Comparison of ENCODE assay signal across 6 cellular contexts in genomic region chr16:2205967-2206313, GRCh38. TPM values are rescaled to one million over a fixed set of nuclear protein-coding genes. Genes with fewer than 3 reads are reported as not detected.
DNase-seq lines count a peak whose midpoint lies in the region; ATAC-seq lines count a peak whose summit lies in the region.

No MANE protein-coding gene starts in this region.

- DNase-seq in activated T-cell treated with anti-CD3 and anti-CD28 coated beads, Interleukin-2, amount 50 U/mL, for 72 hours, result no peak
- no peak for DNase-seq in activated T-cell treated with anti-CD3 and anti-CD28 coated beads, Interleukin-2, amount 50 U/mL, for 1 hour
- DNase-seq in activated naive CD8-positive, alpha-beta T cell treated with anti-CD3 and anti-CD28 coated beads for 36 hours, result no peak
- DNase-seq in H4 (ENCODE audit: low spot score), result no peak
- no peak for DNase-seq in GDM1 (lab: John Stamatoyannopoulos, UW)

- no peaks in the 10 kb centered on the region for H3K9me3 Mint-ChIP-seq in activated T-cell treated with anti-CD3 and anti-CD28 coated beads, Interleukin-2, amount 50 U/mL, for 72 hours
- no peaks in the 10 kb centered on the region for H3K9me3 Mint-ChIP-seq in activated naive CD8-positive, alpha-beta T cell treated with anti-CD3 and anti-CD28 coated beads for 36 hours

- H3K27ac ChIP-seq in mucosa of rectum (ENCODE audit: low read depth in 2 of 2, low read length in 2 of 2), result peak overlapping the region; percentile 95 to 97

- peaks cover 2 to 6% of the 10 kb centered on the region in 2 donors for H3K36me3 Mint-ChIP-seq in activated T-cell treated with anti-CD3 and anti-CD28 coated beads, Interleukin-2, amount 50 U/mL, for 72 hours (ENCODE audit: insufficient read depth in 2 of 2)
- peaks cover 19% of the 10 kb centered on the region for H3K36me3 Mint-ChIP-seq in activated naive CD8-positive, alpha-beta T cell treated with anti-CD3 and anti-CD28 coated beads for 36 hours

- no peaks in the 10 kb centered on the region for H3K27me3 ChIP-seq in mucosa of rectum (ENCODE audit: control insufficient read depth in 2 of 2, insufficient read depth in 2 of 2, low read length in 2 of 2)

- peak overlapping the region; percentile 87 to 97 for H3K9ac ChIP-seq in mucosa of rectum (ENCODE audit: low read depth in 1 of 2, low read length in 2 of 2)

- peak overlapping the region; percentile 84 to 89 for H3K4me3 Mint-ChIP-seq in activated T-cell treated with anti-CD3 and anti-CD28 coated beads, Interleukin-2, amount 50 U/mL, for 72 hours
- peak overlapping the region; percentile 88 for H3K4me3 Mint-ChIP-seq in activated naive CD8-positive, alpha-beta T cell treated with anti-CD3 and anti-CD28 coated beads for 36 hours

- H3K36me3 ChIP-seq in mucosa of rectum (ENCODE audit: control insufficient read depth in 2 of 2, insufficient read depth in 2 of 2, low read length in 2 of 2), result peaks cover 11 to 17% of the 10 kb centered on the region in 2 donors

- H3K27me3 Mint-ChIP-seq in activated T-cell treated with anti-CD3 and anti-CD28 coated beads, Interleukin-2, amount 50 U/mL, for 72 hours (ENCODE audit: low read depth), result no peaks in the 10 kb centered on the region
- H3K27me3 Mint-ChIP-seq in activated naive CD8-positive, alpha-beta T cell treated with anti-CD3 and anti-CD28 coated beads for 36 hours, result no peaks in the 10 kb centered on the region

- ATAC-seq in activated T-cell treated with anti-CD3 and anti-CD28 coated beads, Interleukin-2, amount 50 U/mL, for 72 hours (replicated peaks in 1 of 2), result no peak

- H3K4me3 ChIP-seq in mucosa of rectum (ENCODE audit: low read length in 2 of 2), result peak overlapping the region; percentile 90 to 100

- H3K9me3 ChIP-seq in mucosa of rectum (ENCODE audit: control insufficient read depth in 2 of 2, low read length in 2 of 2), result no peaks in the 10 kb centered on the region

- peaks cover 12 to 13% of the 10 kb centered on the region in 2 donors for H3K4me1 ChIP-seq in mucosa of rectum (ENCODE audit: control insufficient read depth in 2 of 2, insufficient read depth in 2 of 2, low read length in 2 of 2)

- H3K27ac Mint-ChIP-seq in activated T-cell treated with anti-CD3 and anti-CD28 coated beads, Interleukin-2, amount 50 U/mL, for 72 hours, result peak overlapping the region; percentile 68
- peak overlapping the region; percentile 81 for H3K27ac Mint-ChIP-seq in activated naive CD8-positive, alpha-beta T cell treated with anti-CD3 and anti-CD28 coated beads for 36 hours

- H3K4me1 Mint-ChIP-seq in activated T-cell treated with anti-CD3 and anti-CD28 coated beads, Interleukin-2, amount 50 U/mL, for 72 hours (ENCODE audit: low read depth), result peaks cover 23% of the 10 kb centered on the region
- peaks cover 17% of the 10 kb centered on the region for H3K4me1 Mint-ChIP-seq in activated naive CD8-positive, alpha-beta T cell treated with anti-CD3 and anti-CD28 coated beads for 36 hours

RNA-seq across cellular contexts. Expression of gene MLST8, which starts 0.7 kb away (rescaled TPM):
- 10 to 100 TPM; 54.9 to 65.6 TPM for total RNA-seq in activated T-cell treated with anti-CD3 and anti-CD28 coated beads, Interleukin-2, amount 50 U/mL, for 72 hours
- 10 to 100 TPM; 89.5 to 92.3 TPM for total RNA-seq in activated naive CD8-positive, alpha-beta T cell treated with anti-CD3 and anti-CD28 coated beads for 36 hours
- 22.1 and 28.4 TPM in 2 replicates for total RNA-seq in H4 (2014; rRNA removed; shearing (Covaris generic))

RNA-seq across cellular contexts. Expression of gene BRICD5, which starts 4.7 kb away (rescaled TPM):
- total RNA-seq in activated T-cell treated with anti-CD3 and anti-CD28 coated beads, Interleukin-2, amount 50 U/mL, for 72 hours, result 10 to 100 TPM; 12.8 to 14.4 TPM
- total RNA-seq in activated naive CD8-positive, alpha-beta T cell treated with anti-CD3 and anti-CD28 coated beads for 36 hours, result 1 to 10 TPM; 2.3 to 6.4 TPM
- total RNA-seq in H4 (2014; rRNA removed; shearing (Covaris generic)), result 0.06 and 1.0 TPM in 2 replicates

RNA-seq across cellular contexts. Expression of gene PGP, which starts 8.7 kb away (rescaled TPM):
- total RNA-seq in activated T-cell treated with anti-CD3 and anti-CD28 coated beads, Interleukin-2, amount 50 U/mL, for 72 hours, result 10 to 100 TPM; 12.1 to 12.6 TPM
- total RNA-seq in activated naive CD8-positive, alpha-beta T cell treated with anti-CD3 and anti-CD28 coated beads for 36 hours, result 10 to 100 TPM; 24.2 to 24.5 TPM
- 20.0 and 24.5 TPM in 2 replicates for total RNA-seq in H4 (2014; rRNA removed; shearing (Covaris generic))

RNA-seq across cellular contexts. Expression of gene CASKIN1, which starts 9.5 kb away (rescaled TPM):
- total RNA-seq in activated T-cell treated with anti-CD3 and anti-CD28 coated beads, Interleukin-2, amount 50 U/mL, for 72 hours, result 1 to 10 TPM in 1 of 2 donors, under 1 TPM in 1; 0.89 to 2.1 TPM
- 1 to 10 TPM; 1.8 to 3.4 TPM for total RNA-seq in activated naive CD8-positive, alpha-beta T cell treated with anti-CD3 and anti-CD28 coated beads for 36 hours
- total RNA-seq in H4 (2014; rRNA removed; shearing (Covaris generic)), result 0.02 TPM in 2 replicates

RNA-seq across cellular contexts. Expression of gene E4F1, which starts 17.5 kb away (rescaled TPM):
- total RNA-seq in activated T-cell treated with anti-CD3 and anti-CD28 coated beads, Interleukin-2, amount 50 U/mL, for 72 hours, result 10 to 100 TPM; 22.1 to 24.3 TPM
- 10 to 100 TPM; 23.0 to 24.1 TPM for total RNA-seq in activated naive CD8-positive, alpha-beta T cell treated with anti-CD3 and anti-CD28 coated beads for 36 hours
- 8.0 and 9.5 TPM in 2 replicates for total RNA-seq in H4 (2014; rRNA removed; shearing (Covaris generic))
